In genomic region chr15:70521576-70522322, GRCh38 we compare ENCODE assay signal across 17 cellular contexts.
"Had no signal": no experiment of that assay in that cellular context is flagged by ENCODE, and none has a peak within 500 bp of the region (broad histone marks: within the 10 kb centered on the region; RNA-seq: fewer than 3 reads in every experiment).

No MANE protein-coding gene starts in this region.

- H3K9me3 ChIP-seq: ovary, thyroid gland had no signal

- H3K36me3 ChIP-seq: ovary, thyroid gland had no signal

- H3K27me3 Mint-ChIP-seq: activated naive CD8-positive, alpha-beta T cell had no signal

- H3K4me2 ChIP-seq: hepatocyte had no signal

- H3K27ac Mint-ChIP-seq: activated naive CD8-positive, alpha-beta T cell; T-helper 2 cell treated with Interferon-gamma antibody and Interleukin-4, amounts not matched to agents 5 μg/mL and 100 μg/mL, for 36 hours had no signal

- DNase-seq: activated CD4-positive, alpha-beta T cell treated with anti-CD3 and anti-CD28 coated beads, Interleukin-2, amount 50 U/mL, for 1 hour; activated CD4-positive, CD25-positive, alpha-beta regulatory T cell; activated T-cell treated with anti-CD3 and anti-CD28 coated beads, Interleukin-2, amount 50 U/mL, for 4 hours; dorsolateral prefrontal cortex; foreskin fibroblast; left cardiac atrium; mesenchymal stem cell; naive thymus-derived CD4-positive, alpha-beta T cell; ovary; stimulated activated naive CD4-positive, alpha-beta T cell; thyroid gland had no signal

- H3K4me3 Mint-ChIP-seq: activated naive CD8-positive, alpha-beta T cell; activated T-cell treated with anti-CD3 and anti-CD28 coated beads, Interleukin-2, amount 50 U/mL, for 4 hours; T-helper 2 cell treated with Interferon-gamma antibody and Interleukin-4, amounts not matched to agents 5 μg/mL and 100 μg/mL, for 36 hours had no signal

- H3K9me3 Mint-ChIP-seq: activated T-cell treated with anti-CD3 and anti-CD28 coated beads, Interleukin-2, amount 50 U/mL, for 4 hours; naive thymus-derived CD4-positive, alpha-beta T cell; T-helper 2 cell treated with Interferon-gamma antibody and Interleukin-4, amounts not matched to agents 5 μg/mL and 100 μg/mL, for 36 hours had no signal

- H3K27me3 ChIP-seq: ovary, thyroid gland had no signal

- H3K4me3 ChIP-seq: dorsolateral prefrontal cortex, hepatocyte, ovary, SK-N-MC, thyroid gland had no signal

- H3K27ac ChIP-seq: dorsolateral prefrontal cortex, epithelial cell of prostate, hepatocyte, ovary, SK-N-MC, thyroid gland had no signal

- ATAC-seq: activated T-cell treated with anti-CD3 and anti-CD28 coated beads, Interleukin-2, amount 50 U/mL, for 4 hours; left cardiac atrium; naive thymus-derived CD4-positive, alpha-beta T cell; sciatic nerve had no signal
